36 cellular contexts compared by ENCODE assay signal in genomic region chr15:69417581-69417980, GRCh38. TPM values are rescaled to one million over a fixed set of nuclear protein-coding genes. Genes with fewer than 3 reads are reported as not detected.
DNase-seq lines count a peak whose midpoint lies in the region; ATAC-seq, FAIRE-seq and TF ChIP-seq lines count a peak whose summit lies in the region.
"Had no signal": no experiment of that assay in that cellular context is flagged by ENCODE, and none has a peak within 500 bp of the region (broad histone marks: within the 10 kb centered on the region; RNA-seq: fewer than 3 reads in every experiment).

No MANE protein-coding gene starts in this region.

- H3K79me2 ChIP-seq in GM12878 (ENCODE audit: control insufficient read depth, insufficient read depth, low read length) = peaks cover 37% of the 10 kb centered on the region

- intact Hi-C loops in GM12878 (cut with micrococcal nuclease; ENCODE audit: unreplicated experiment) (no loop called here), colonic mucosa (cut with DNase I) (no loop called here)

- POLR2A ChIA-PET in BJ (lab: Charles Lee) (no interaction called here), GM12878 (lab: Charles Lee) (interaction anchor here (1.2 to 2.3 kb wide), 2 partner anchors 14 to 34 kb away, joined by 3 to 8 read pairs; partner anchors contain the start of gene RPLP1)

- BruUV-seq in GM12878 (replicated peaks; lab: Mats Ljungman, UMichigan) = no TSS peak

- H3K4me3 Mint-ChIP-seq in neural crest cell = peak overlapping the region; percentile 49
- H3K4me3 Mint-ChIP-seq: activated CD8-positive, alpha-beta T cell treated with anti-CD3 and anti-CD28 coated beads for 36 hours; activated naive CD4-positive, alpha-beta T cell treated with anti-CD3 and anti-CD28 coated beads, Interleukin-2, amount 50 U/mL, for 24 hours; activated T-helper 17 cell treated with anti-CD3 and anti-CD28 coated beads, Interleukin-2, amount 50 U/mL, for 72 hours had no signal

- H2AFZ ChIP-seq in GM12878 (ENCODE audit: control insufficient read depth, low read depth, low read length) = peak overlapping the region; percentile 18; the same call in 1 of the 2 replicates

- H3K36me3 Mint-ChIP-seq in neural crest cell (ENCODE audit: low read depth) = peaks cover 14% of the 10 kb centered on the region
- H3K36me3 Mint-ChIP-seq: activated naive CD4-positive, alpha-beta T cell treated with anti-CD3 and anti-CD28 coated beads, Interleukin-2, amount 50 U/mL, for 24 hours had no signal

- TF ChIP-seq CTCF in BJ (IDR thresholded peaks at IDR 0.05; ENCODE audit: insufficient read depth, low read depth, low read length) (no peak), GM12878 (IDR thresholded peaks at IDR 0.05 in 2 of 3, conservative IDR thresholded peaks at IDR 0.05 in 1 of 3; ENCODE audit: control insufficient read depth in 2 of 3, extremely low read depth in 1 of 3, insufficient read depth in 1 of 3, low read depth in 3 of 3, low read length in 3 of 3) (no peak), neural crest cell (conservative IDR thresholded peaks at IDR 0.05) (no peak), colonic mucosa (IDR thresholded peaks at IDR 0.05) (no peak)

- no peak for ATAC-seq in GM12878
- ATAC-seq in GM21526 (IDR thresholded peaks at IDR 0.05; ENCODE audit: low FRiP score, unreplicated experiment) = no peak
- no peak for ATAC-seq in HG03432 (IDR thresholded peaks at IDR 0.05; ENCODE audit: unreplicated experiment)
- ATAC-seq: activated CD8-positive, alpha-beta T cell treated with anti-CD3 and anti-CD28 coated beads for 36 hours; activated T-helper 17 cell treated with anti-CD3 and anti-CD28 coated beads, Interleukin-2, amount 50 U/mL, for 72 hours; HepG2; right lobe of liver had no signal

- no peaks in the 10 kb centered on the region for H3K27me3 ChIP-seq in BJ (ENCODE audit: control insufficient read depth, insufficient read depth, low read length)
- H3K27me3 ChIP-seq in GM12878 (replicated peaks in 1 of 2; ENCODE audit: control insufficient read depth in 2 of 2, insufficient read depth in 2 of 2, low read length in 1 of 2) = no peaks in the 10 kb centered on the region
- no peaks in the 10 kb centered on the region for H3K27me3 ChIP-seq in colonic mucosa
- H3K27me3 ChIP-seq: ascending aorta, BLaER1, cardiac muscle cell, right lobe of liver, thyroid gland, vagina had no signal

- H3K9me3 ChIP-seq in GM12878 (replicated peaks; ENCODE audit: control insufficient read depth, insufficient read depth, low read length) (no peaks in the 10 kb centered on the region), colonic mucosa (no peaks in the 10 kb centered on the region)
- H3K9me3 ChIP-seq: ascending aorta, BLaER1, HAP-1, left ventricle myocardium inferior, neutrophil, prostate gland, right lobe of liver, thyroid gland, vagina had no signal

- RAD21 ChIA-PET in GM12878 (lab: Charles Lee; ENCODE audit: unreplicated experiment) = interaction anchor here (5.4 kb wide), 1 partner anchor 35 kb away, joined by 23 read pairs; the partner anchor contains the start of gene RPLP1

- no peak overlapping the region for H3K4me2 ChIP-seq in GM12878 (ENCODE audit: control insufficient read depth, insufficient read depth)
- H3K4me2 ChIP-seq: BLaER1 had no signal

- H3K9me3 Mint-ChIP-seq in neural crest cell = no peaks in the 10 kb centered on the region
- H3K9me3 Mint-ChIP-seq: activated CD8-positive, alpha-beta T cell treated with anti-CD3 and anti-CD28 coated beads for 36 hours; activated naive CD4-positive, alpha-beta T cell treated with anti-CD3 and anti-CD28 coated beads, Interleukin-2, amount 50 U/mL, for 24 hours; activated T-helper 17 cell treated with anti-CD3 and anti-CD28 coated beads, Interleukin-2, amount 50 U/mL, for 72 hours had no signal

- SMC1A ChIA-PET in GM12878 (lab: Charles Lee; ENCODE audit: uncharacterized antibody, unreplicated experiment) = interaction anchor here (1.0 to 1.9 kb wide), 6 partner anchors 13 to 45 kb away, joined by 3 to 7 read pairs (median 4); partner anchors contain the start of gene RPLP1

- FAIRE-seq in GM12878 (lab: Jason Lieb, UNC) = no peak
- FAIRE-seq: HepG2 had no signal

- CTCF ChIA-PET in BJ (lab: Yijun Ruan, JAX) = interaction anchor here (1.4 to 3.0 kb wide), 3 partner anchors 23 to 45 kb away, joined by 4 to 11 read pairs (median 8); partner anchors contain the start of gene RPLP1
- CTCF ChIA-PET in GM12878 (lab: Yijun Ruan, JAX) = interaction anchor here (2.6 kb wide), 1 partner anchor 45 kb away, joined by 15 read pairs; no protein-coding TSS in a partner anchor

- H3K4me1 ChIP-seq in GM12878 (ENCODE audit: control insufficient read depth, insufficient read depth, low read length) = peaks cover 10% of the 10 kb centered on the region
- no peaks in the 10 kb centered on the region for H3K4me1 ChIP-seq in colonic mucosa
- H3K4me1 ChIP-seq: prostate gland had no signal

- in situ Hi-C loops in GM12878 (cut with MboI) = no loop called here

- H3K27ac Mint-ChIP-seq in neural crest cell (ENCODE audit: unreplicated experiment) = no peak overlapping the region
- H3K27ac Mint-ChIP-seq: activated CD8-positive, alpha-beta T cell treated with anti-CD3 and anti-CD28 coated beads for 36 hours; activated naive CD4-positive, alpha-beta T cell treated with anti-CD3 and anti-CD28 coated beads, Interleukin-2, amount 50 U/mL, for 24 hours; activated T-helper 17 cell treated with anti-CD3 and anti-CD28 coated beads, Interleukin-2, amount 50 U/mL, for 72 hours had no signal

- H3K4me3 ChIP-seq in BJ (ENCODE audit: low read depth, low read length) = no peak overlapping the region
- H3K4me3 ChIP-seq in GM12878 = no peak overlapping the region
- no peak overlapping the region for H3K4me3 ChIP-seq in colonic mucosa
- H3K4me3 ChIP-seq: ascending aorta, BLaER1, cardiac muscle cell, coronary artery, HAP-1, left ventricle myocardium inferior, prostate gland, right lobe of liver, SK-N-MC, thyroid gland, vagina had no signal

- no peaks in the 10 kb centered on the region for H3K36me3 ChIP-seq in BJ (ENCODE audit: control insufficient read depth, insufficient read depth, low read length)
- peaks cover 2 to 18% of the 10 kb centered on the region in 2 experiments; a peak in 3 of 4 replicates for H3K36me3 ChIP-seq in GM12878 (ENCODE audit: control insufficient read depth in 2 of 2, insufficient read depth in 2 of 2, low read length in 1 of 2)
- no peaks in the 10 kb centered on the region for H3K36me3 ChIP-seq in colonic mucosa
- H3K36me3 ChIP-seq: ascending aorta, left ventricle myocardium inferior, prostate gland, right lobe of liver, thyroid gland, vagina had no signal

- no peak for TF ChIP-seq POLR2A in GM12878 (IDR thresholded peaks at IDR 0.05; ENCODE audit: low read depth, low read length)

- no peak overlapping the region for H3K9ac ChIP-seq in GM12878 (ENCODE audit: control insufficient read depth, insufficient read depth, low read length)
- H3K9ac ChIP-seq in colonic mucosa (ENCODE audit: low read depth in 2 of 2, low read length in 2 of 2) = no peak overlapping the region
- H3K9ac ChIP-seq: BLaER1 had no signal

- no peak for TF ChIP-seq RAD21 in GM12878 (IDR thresholded peaks at IDR 0.05; ENCODE audit: insufficient read depth, low read depth, low read length)

- no peak for TF ChIP-seq EP300 in GM12878 (IDR thresholded peaks at IDR 0.05; ENCODE audit: borderline replicate concordance in 1 of 2, control insufficient read depth in 1 of 2, low read depth in 2 of 2, low read length in 2 of 2)

- peaks cover 55% of the 10 kb centered on the region for H3K4me1 Mint-ChIP-seq in neural crest cell

- no peaks in the 10 kb centered on the region for H3K27me3 Mint-ChIP-seq in neural crest cell (ENCODE audit: low read depth)
- H3K27me3 Mint-ChIP-seq: activated T-helper 17 cell treated with anti-CD3 and anti-CD28 coated beads, Interleukin-2, amount 50 U/mL, for 72 hours had no signal

- H4K20me1 ChIP-seq in GM12878 (ENCODE audit: control insufficient read depth, insufficient read depth) = no peaks in the 10 kb centered on the region
- H4K20me1 ChIP-seq: BLaER1 had no signal

- H3K27ac ChIP-seq in GM12878 (ENCODE audit: control insufficient read depth, insufficient read depth) = no peak overlapping the region
- no peak overlapping the region for H3K27ac ChIP-seq in colonic mucosa
- H3K27ac ChIP-seq: BLaER1, cardiac muscle cell, epithelial cell of prostate, left ventricle myocardium inferior, neutrophil, prostate gland, right lobe of liver, SK-N-MC, thyroid gland, vagina had no signal

- DNase-seq in BJ (ENCODE audit: low read depth) (peak; percentile 49), HCEC 1CT (peak; percentile 37), GM12878 (ENCODE audit: low read depth, low spot score) (no peak), neural crest cell (ENCODE audit: low read depth, low spot score) (no peak), NCI-H2107 (lab: John Stamatoyannopoulos, UW) (no peak), colonic mucosa (no peak)
- DNase-seq: ACHN; activated CD4-positive, alpha-beta T cell treated with anti-CD3 and anti-CD28 coated beads for 1 hour; activated CD8-positive, alpha-beta memory T cell treated with anti-CD3 and anti-CD28 coated beads, Interleukin-2, amount 50 U/mL, for 48 hours; activated CD8-positive, alpha-beta T cell treated with anti-CD3 and anti-CD28 coated beads for 36 hours; DMS153; effector CD8-positive, alpha-beta T cell; islet precursor cell; left ventricle myocardium inferior; NCI-H1105; NCI-H187; NCI-H2171; OCI-M1; right lobe of liver; stimulated activated CD4-positive, alpha-beta T cell treated with anti-CD3 and anti-CD28 coated beads, Interleukin-4, amount 100 ng/mL, for 1 hour; thyroid gland had no signal

RNA-seq across cellular contexts. Expression of gene KIF23, which starts 3.4 kb away (rescaled TPM):
- 33.9 and 35.2 TPM in 2 replicates for polyA plus RNA-seq in BJ (2011; rRNA removed)
- polyA minus RNA-seq in BJ (2011; rRNA and poly(A)+ RNA removed) = 32.5 and 41.7 TPM in 2 replicates
- 71.5 and 74.1 TPM in 2 replicates for total RNA-seq in GM12878 (2013; cell fraction: nucleolus; rRNA removed)
- 45.2 and 48.9 TPM in 2 replicates for total RNA-seq in GM12878 (2014; rRNA removed)
- 59.9 and 62.5 TPM in 2 replicates for total RNA-seq in GM12878 (2014; rRNA removed; fragmentation: Illumina TruSeq; extraction: Trizol)
- 40.6 and 43.1 TPM in 2 replicates for total RNA-seq in GM12878 (2021)
- 16.9 TPM for polyA plus RNA-seq in GM12878 (2011; ENCODE audit: low read depth)
- 43.6 and 44.3 TPM in 2 replicates for polyA plus RNA-seq in GM12878 (2011; rRNA removed)
- polyA plus RNA-seq in GM12878 (2011; cell fraction: cytosol; rRNA removed) = 16.4 and 23.2 TPM in 2 replicates
- polyA plus RNA-seq in GM12878 (2011; cell fraction: nucleus; rRNA removed) = 114 and 116 TPM in 2 replicates
- 22.3 and 23.9 TPM in 2 replicates for polyA plus RNA-seq in GM12878 (2012)
- 59.0 and 64.3 TPM in 2 replicates for polyA plus RNA-seq in GM12878 (2014; fragmentation: Illumina TruSeq; extraction: Trizol)
- polyA plus RNA-seq in GM12878 (2014; fragmentation: Nextera tagmentation; extraction: Ambion mirVana) = 10 to 100 TPM; 28.0 to 32.8 TPM
- 38.6 and 48.0 TPM in 2 replicates for polyA plus RNA-seq in GM12878 (2014; rRNA removed)
- 10 to 100 TPM; 54.3 to 56.6 TPM for polyA plus RNA-seq in GM12878 (2016; fragmentation: Nextera tagmentation; extraction: Ambion mirVana)
- 25.3 and 39.8 TPM in 2 replicates for polyA minus RNA-seq in GM12878 (2011; rRNA and poly(A)+ RNA removed)
- 14.2 and 22.6 TPM in 2 replicates for polyA minus RNA-seq in GM12878 (2011; cell fraction: cytosol; rRNA and poly(A)+ RNA removed)
- polyA minus RNA-seq in GM12878 (2011; cell fraction: nucleus; rRNA and poly(A)+ RNA removed) = 30.0 and 36.8 TPM in 2 replicates
- total RNA-seq in neural crest cell = 67.3 and 69.6 TPM in 2 replicates
- 10 to 100 TPM in 1 of 2 donors, 1 to 10 TPM in 1; 9.5 to 38.3 TPM for total RNA-seq in colonic mucosa

RNA-seq across cellular contexts. Expression of gene RPLP1, which starts 35.0 kb away (rescaled TPM):
- polyA plus RNA-seq in BJ (2011; rRNA removed) = 1,124 and 1,191 TPM in 2 replicates
- 336 and 346 TPM in 2 replicates for polyA minus RNA-seq in BJ (2011; rRNA and poly(A)+ RNA removed)
- total RNA-seq in GM12878 (2013; cell fraction: nucleolus; rRNA removed) = 90.8 and 93.4 TPM in 2 replicates
- total RNA-seq in GM12878 (2014; rRNA removed) = 625 and 839 TPM in 2 replicates
- total RNA-seq in GM12878 (2014; rRNA removed; fragmentation: Illumina TruSeq; extraction: Trizol) = 179 and 217 TPM in 2 replicates
- total RNA-seq in GM12878 (2021) = 3,098 and 3,322 TPM in 2 replicates
- 3,422 TPM for polyA plus RNA-seq in GM12878 (2011; ENCODE audit: low read depth)
- polyA plus RNA-seq in GM12878 (2011; rRNA removed) = 273 and 714 TPM in 2 replicates
- polyA plus RNA-seq in GM12878 (2011; cell fraction: cytosol; rRNA removed) = 1,433 and 1,838 TPM in 2 replicates
- 589 and 737 TPM in 2 replicates for polyA plus RNA-seq in GM12878 (2011; cell fraction: nucleus; rRNA removed)
- 3,045 and 3,866 TPM in 2 replicates for polyA plus RNA-seq in GM12878 (2012)
- 76.7 and 613 TPM in 2 replicates for polyA plus RNA-seq in GM12878 (2014; fragmentation: Illumina TruSeq; extraction: Trizol)
- 1,000 to 10,000 TPM; 3,000 to 3,095 TPM for polyA plus RNA-seq in GM12878 (2014; fragmentation: Nextera tagmentation; extraction: Ambion mirVana)
- 1,499 and 1,975 TPM in 2 replicates for polyA plus RNA-seq in GM12878 (2014; rRNA removed)
- 1,000 to 10,000 TPM; 1,830 to 1,844 TPM for polyA plus RNA-seq in GM12878 (2016; fragmentation: Nextera tagmentation; extraction: Ambion mirVana)
- polyA minus RNA-seq in GM12878 (2011; rRNA and poly(A)+ RNA removed) = 400 and 589 TPM in 2 replicates
- 1,896 and 1,986 TPM in 2 replicates for polyA minus RNA-seq in GM12878 (2011; cell fraction: cytosol; rRNA and poly(A)+ RNA removed)
- 186 and 241 TPM in 2 replicates for polyA minus RNA-seq in GM12878 (2011; cell fraction: nucleus; rRNA and poly(A)+ RNA removed)
- 1,595 and 1,772 TPM in 2 replicates for total RNA-seq in neural crest cell
- 1,000 to 10,000 TPM; 1,531 to 1,739 TPM for total RNA-seq in colonic mucosa

Comparison
In these comparisons a context has a peak if more than half of its experiments do, and no peak if none do; other contexts are left out.
1. DNase-seq: peak in BJ (single experiment) and HCEC 1CT (single experiment); none in GM12878 (single experiment), neural crest cell (single experiment), NCI-H2107 (single experiment) and colonic mucosa (single experiment).